ENCODE assay signal across 10 cellular contexts in the genomic region with DNA sequence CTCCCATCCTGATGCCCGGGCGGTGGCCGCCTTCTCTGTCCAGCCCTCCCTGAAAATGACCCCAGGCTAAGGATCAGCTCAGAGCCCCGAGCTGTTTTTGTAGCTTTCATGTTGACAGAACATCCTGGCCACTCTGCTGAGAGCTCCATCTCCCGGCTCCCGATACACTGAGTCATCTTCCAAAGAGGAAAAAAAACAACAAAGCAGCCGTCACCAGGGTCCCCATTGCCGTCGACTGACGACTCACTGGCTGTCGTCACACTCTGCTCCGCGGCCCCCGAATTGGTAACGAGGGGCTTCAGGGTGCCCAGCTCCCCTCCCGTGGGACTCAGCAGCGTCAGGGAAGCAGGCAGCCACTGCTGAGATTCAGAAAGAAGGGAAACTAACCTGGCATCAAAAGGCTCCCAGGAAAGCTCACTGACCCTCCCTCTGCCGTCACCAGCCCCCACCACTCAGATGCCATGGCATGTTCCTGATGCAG.
DNase-seq lines count a peak whose midpoint lies in the region; ATAC-seq lines count a peak whose summit lies in the region.
"Had no signal": no experiment of that assay in that cellular context is flagged by ENCODE, and none has a peak within 500 bp of the region (broad histone marks: within the 10 kb centered on the region; RNA-seq: fewer than 3 reads in every experiment).

No MANE protein-coding gene starts in this region.

- intact Hi-C loops in right cardiac atrium (cut with DNase I), result no loop called here

- H3K27me3 ChIP-seq in right cardiac atrium (ENCODE audit: control insufficient read depth, insufficient read depth) (no peaks in the 10 kb centered on the region), skeletal muscle tissue (ENCODE audit: control insufficient read depth in 3 of 3, insufficient read depth in 3 of 3, low read length in 3 of 3) (no peaks in the 10 kb centered on the region)

- H3K36me3 ChIP-seq in skeletal muscle tissue (ENCODE audit: control insufficient read depth in 3 of 3, insufficient read depth in 3 of 3, low read length in 3 of 3), result peaks cover 46 to 70% (median 62%) of the 10 kb centered on the region in 3 donors

- ATAC-seq in right cardiac atrium (no peak), GM19023 (IDR thresholded peaks at IDR 0.05; ENCODE audit: unreplicated experiment) (no peak)
- ATAC-seq: activated naive CD8-positive, alpha-beta T cell treated with anti-CD3 and anti-CD28 coated beads, Interleukin-2, amount 50 U/mL, for 24 hours had no signal

- H3K4me1 ChIP-seq in right cardiac atrium (ENCODE audit: control insufficient read depth, insufficient read depth, low read length), result peaks cover 35% of the 10 kb centered on the region
- H3K4me1 ChIP-seq in skeletal muscle tissue (ENCODE audit: control insufficient read depth in 3 of 3, insufficient read depth in 3 of 3, low read length in 3 of 3), result peaks cover 76 to 80% (median 79%) of the 10 kb centered on the region in 3 donors

- H3K9me3 ChIP-seq in right cardiac atrium (ENCODE audit: control insufficient read depth, low read length), result no peaks in the 10 kb centered on the region
- no peaks in the 10 kb centered on the region for H3K9me3 ChIP-seq in skeletal muscle tissue (ENCODE audit: control insufficient read depth in 3 of 3, low read length in 3 of 3)

- in situ Hi-C loops in KBM-7 (cut with MboI; ENCODE audit: low pct_unique_long_range_greater_than_20kb, low sequenced_read_pairs), result no loop called here

- DNase-seq in ELR (ENCODE audit: low read depth) (peak; percentile 84), right cardiac atrium (peak in 1 of 3 donors; percentile 45), mesenteric fat pad (ENCODE audit: low spot score) (no peak), KBM-7 (no peak)
- DNase-seq in activated CD4-positive, alpha-beta T cell treated with anti-CD3 and anti-CD28 coated beads, Interleukin-2, amount 50 U/mL, for 1 hour, result no peak
- DNase-seq: activated naive CD8-positive, alpha-beta T cell treated with anti-CD3 and anti-CD28 coated beads, Interleukin-2, amount 50 U/mL, for 24 hours; NCI-H446 had no signal

- peak overlapping the region; percentile 80 for H3K4me3 ChIP-seq in right cardiac atrium (ENCODE audit: low read length)
- H3K4me3 ChIP-seq in skeletal muscle tissue (ENCODE audit: low read length in 3 of 3), result peak overlapping the region; percentile 40 to 94 (median 92)

- 47% methylated on average over 18 of the region's 18 CpGs for WGBS in right cardiac atrium

- H3K9ac ChIP-seq in skeletal muscle tissue (ENCODE audit: low read depth in 1 of 3, low read length in 3 of 3), result peak overlapping the region; percentile 48 to 100 (median 50)

- peak overlapping the region; percentile 74 for H3K27ac ChIP-seq in angular gyrus (ENCODE audit: low read depth, low read length)
- peak overlapping the region; percentile 91 for H3K27ac ChIP-seq in right cardiac atrium (ENCODE audit: low read length)
- H3K27ac ChIP-seq in skeletal muscle tissue (ENCODE audit: low read depth, low read length), result peak overlapping the region; percentile 100
